8 cellular contexts compared by ENCODE assay signal in genomic region chr17:2282297-2282873, GRCh38. TPM values are rescaled to one million over a fixed set of nuclear protein-coding genes. Genes with fewer than 3 reads are reported as not detected.
DNase-seq lines count a peak whose midpoint lies in the region; ATAC-seq and TF ChIP-seq lines count a peak whose summit lies in the region.

No MANE protein-coding gene starts in this region.

- TF ChIP-seq CTCF in dorsolateral prefrontal cortex (IDR thresholded peaks at IDR 0.05 in 54 of 56, conservative IDR thresholded peaks at IDR 0.05 in 2 of 56; ENCODE audit: low read depth in 1 of 56, partially characterized antibody in 56 of 56) = peak; percentile 51 to 82 (median 71)
- TF ChIP-seq CTCF in vagina (IDR thresholded peaks at IDR 0.05) = peak in 2 of 3 experiments; percentile 26 to 53

- peak; percentile 84 for DNase-seq in EL
- DNase-seq in SK-MEL-5 (ENCODE audit: low read depth, low spot score) = peak; percentile 88
- DNase-seq in dorsolateral prefrontal cortex = no peak
- DNase-seq in lung microvascular endothelial cell (ENCODE audit: low read depth in 2 of 2) = peak; percentile 76 to 79
- no peak for DNase-seq in vagina (ENCODE audit: extremely low spot score in 2 of 2)

- H3K27ac ChIP-seq in dorsolateral prefrontal cortex = peak overlapping the region in 1 of 59 donors; percentile 1
- no peak overlapping the region for H3K27ac ChIP-seq in vagina

- TF ChIP-seq POLR2A in vagina (IDR thresholded peaks at IDR 0.05) = no peak

- TF ChIP-seq RAD21 in Ishikawa (IDR thresholded peaks at IDR 0.05; ENCODE audit: low read depth) = peak; percentile 39

- intact Hi-C loops in dorsolateral prefrontal cortex (cut with DNase I) (loop anchor here in 1 of 2 donors (2.0 to 10.0 kb wide), 2 partner anchors 228 to 378 kb away; partner anchors contain the start of gene HIC1), vagina (cut with DNase I) (loop anchor here (5.0 kb wide), 1 partner anchor 225 kb away; the partner anchor contains the start of gene HIC1)

- no peaks in the 10 kb centered on the region for H3K4me1 ChIP-seq in vagina

- TF ChIP-seq EP300 in Ishikawa (IDR thresholded peaks at IDR 0.05; ENCODE audit: borderline replicate concordance) = no peak

- H3K4me3 ChIP-seq in dorsolateral prefrontal cortex (no peak overlapping the region), vagina (no peak overlapping the region)

- no peak for ATAC-seq in GM21723 (IDR thresholded peaks at IDR 0.05; ENCODE audit: unreplicated experiment)
- no peak for ATAC-seq in GM18873 (IDR thresholded peaks at IDR 0.05; ENCODE audit: low FRiP score, unreplicated experiment)

- in situ Hi-C loops in SK-MEL-5 (cut with HindIII; ENCODE audit: low pct_unique_long_range_greater_than_20kb, low sequenced_read_pairs) = no loop called here

- H3K9me3 ChIP-seq in vagina = no peaks in the 10 kb centered on the region

- H3K36me3 ChIP-seq in vagina = peaks cover 0 to 47% of the 10 kb centered on the region in 2 donors

- H3K27me3 ChIP-seq in dorsolateral prefrontal cortex (no peaks in the 10 kb centered on the region), vagina (no peaks in the 10 kb centered on the region)

TF ChIP-seq in Ishikawa, 13 proteins besides CTCF, POLR2A, EP300 and RAD21:
- TF ChIP-seq ZBTB7A (IDR thresholded peaks at IDR 0.05; ENCODE audit: low read depth) (no peak), CEBPB (IDR thresholded peaks at IDR 0.05) (no peak), FOXM1 (IDR thresholded peaks at IDR 0.05; ENCODE audit: borderline replicate concordance, low read depth) (no peak), REST (IDR thresholded peaks at IDR 0.05; ENCODE audit: low read depth) (no peak), YY1 (IDR thresholded peaks at IDR 0.05; ENCODE audit: low read depth) (no peak), TAF1 (IDR thresholded peaks at IDR 0.05; ENCODE audit: low read depth) (no peak), TEAD4 (IDR thresholded peaks at IDR 0.05) (no peak), MAX (IDR thresholded peaks at IDR 0.05) (no peak), TCF12 (IDR thresholded peaks at IDR 0.05; ENCODE audit: low read depth) (no peak), NFIC (IDR thresholded peaks at IDR 0.05) (no peak), EGR1 (IDR thresholded peaks at IDR 0.05) (no peak), CREB1 (IDR thresholded peaks at IDR 0.05; ENCODE audit: low read depth) (no peak), USF1 (IDR thresholded peaks at IDR 0.05) (no peak)

RNA-seq across cellular contexts. Expression of gene SMG6, which starts 21.2 kb away (rescaled TPM):
- total RNA-seq in SK-MEL-5 (2014; rRNA removed; shearing (Covaris generic)) = 10.0 and 14.8 TPM in 2 replicates
- polyA plus RNA-seq in SK-MEL-5 (2015; cell fraction: cytosol; rRNA removed) = 26.8 and 30.3 TPM in 2 replicates
- 16.0 and 19.3 TPM in 2 replicates for polyA plus RNA-seq in SK-MEL-5 (2015; cell fraction: nucleus; rRNA removed)
- 10 to 100 TPM; 34.8 to 81.1 (median 50.5) TPM for total RNA-seq in dorsolateral prefrontal cortex
- total RNA-seq in lung microvascular endothelial cell = 19.6 and 23.8 TPM in 2 replicates
- 46.2 TPM for total RNA-seq in vagina

RNA-seq across cellular contexts. Expression of gene SRR, which starts 21.4 kb away (rescaled TPM):
- 7.7 and 9.0 TPM in 2 replicates for total RNA-seq in SK-MEL-5 (2014; rRNA removed; shearing (Covaris generic))
- polyA plus RNA-seq in SK-MEL-5 (2015; cell fraction: cytosol; rRNA removed) = 4.3 and 4.5 TPM in 2 replicates
- 0.60 and 2.2 TPM in 2 replicates for polyA plus RNA-seq in SK-MEL-5 (2015; cell fraction: nucleus; rRNA removed)
- total RNA-seq in dorsolateral prefrontal cortex (10 to 100 TPM in 119 of 120 experiments, 1 to 10 TPM in 1; 5.3 to 28.7 (median 16.8) TPM), lung microvascular endothelial cell (7.9 and 9.4 TPM in 2 replicates), vagina (13.5 TPM)

RNA-seq across cellular contexts. Expression of gene TSR1, which starts 53.9 kb away (rescaled TPM):
- 55.6 and 57.1 TPM in 2 replicates for total RNA-seq in SK-MEL-5 (2014; rRNA removed; shearing (Covaris generic))
- polyA plus RNA-seq in SK-MEL-5 (2015; cell fraction: cytosol; rRNA removed) = 48.6 and 64.2 TPM in 2 replicates
- 151 and 159 TPM in 2 replicates for polyA plus RNA-seq in SK-MEL-5 (2015; cell fraction: nucleus; rRNA removed)
- total RNA-seq in dorsolateral prefrontal cortex (10 to 100 TPM; 16.4 to 33.3 (median 23.0) TPM), lung microvascular endothelial cell (27.7 and 34.1 TPM in 2 replicates), vagina (17.7 TPM)

RNA-seq across cellular contexts. Expression of gene SGSM2, which starts 54.9 kb away (rescaled TPM):
- 32.3 and 33.5 TPM in 2 replicates for total RNA-seq in SK-MEL-5 (2014; rRNA removed; shearing (Covaris generic))
- 24.5 and 28.8 TPM in 2 replicates for polyA plus RNA-seq in SK-MEL-5 (2015; cell fraction: cytosol; rRNA removed)
- 359 and 365 TPM in 2 replicates for polyA plus RNA-seq in SK-MEL-5 (2015; cell fraction: nucleus; rRNA removed)
- total RNA-seq in dorsolateral prefrontal cortex (100 to 1,000 TPM in 115 of 120 experiments, 10 to 100 TPM in 5; 82.4 to 230 (median 136) TPM), lung microvascular endothelial cell (22.0 and 37.5 TPM in 2 replicates), vagina (60.2 TPM)

Comparison
In these comparisons a context has a peak if more than half of its experiments do, and no peak if none do; other contexts are left out.
1. DNase-seq: peak in EL (single experiment), SK-MEL-5 (single experiment) and lung microvascular endothelial cell (2 of 2); none in dorsolateral prefrontal cortex (0 of 10) and vagina (0 of 2).